Comparison of ENCODE assay signal across 17 cellular contexts in genomic region chr4:153490985-153491483, GRCh38.
A peak's percentile ranks its signal among the peaks of the same experiment; 100 is the strongest.
DNase-seq lines count a peak whose midpoint lies in the region; ATAC-seq and TF ChIP-seq lines count a peak whose summit lies in the region.
"Had no signal": no experiment of that assay in that cellular context is flagged by ENCODE, and none has a peak within 500 bp of the region (broad histone marks: within the 10 kb centered on the region; RNA-seq: fewer than 3 reads in every experiment).

No MANE protein-coding gene starts in this region.

- peaks cover 61 to 71% of the 10 kb centered on the region in 2 donors for H3K4me1 Mint-ChIP-seq in effector memory CD8-positive, alpha-beta T cell (ENCODE audit: low read depth in 2 of 2)

- H4K20me1 ChIP-seq in BLaER1, result peaks cover 100% of the 10 kb centered on the region
- H4K20me1 ChIP-seq in DND-41 (ENCODE audit: insufficient read depth, low read length), result peaks cover 95% of the 10 kb centered on the region

- H2AFZ ChIP-seq in DND-41 (ENCODE audit: low read depth, low read length), result no peak overlapping the region
- H2AFZ ChIP-seq: neural progenitor cell had no signal

- ATAC-seq in DND-41 (ENCODE audit: insufficient read depth, low read depth) (no peak), HG03520 (IDR thresholded peaks at IDR 0.05; ENCODE audit: unreplicated experiment) (no peak)
- ATAC-seq in effector memory CD8-positive, alpha-beta T cell (replicated peaks), result no peak
- ATAC-seq: WTC11 had no signal

- H3K4me1 ChIP-seq in BLaER1, result peaks cover 83% of the 10 kb centered on the region
- H3K4me1 ChIP-seq in DND-41 (ENCODE audit: insufficient read depth, low read length), result peaks cover 69% of the 10 kb centered on the region

- H3K4me2 ChIP-seq in BLaER1 (peak overlapping the region; percentile 86), DND-41 (ENCODE audit: insufficient read depth, low read length) (no peak overlapping the region)

- peak overlapping the region; percentile 91 for H3K27ac ChIP-seq in BLaER1
- H3K27ac ChIP-seq in DND-41 (ENCODE audit: low read length), result peak overlapping the region; percentile 41; the same call in 1 of the 2 replicates
- H3K27ac ChIP-seq in SK-N-MC, result 0 out of 2 replicates have a peak overlapping the region, but pooled peaks have one; percentile 19
- H3K27ac ChIP-seq: esophagus muscularis mucosa, neural progenitor cell, suprapubic skin had no signal

- no peaks in the 10 kb centered on the region for H3K27me3 ChIP-seq in BLaER1
- H3K27me3 ChIP-seq in DND-41 (ENCODE audit: insufficient read depth, low read length, poor library complexity), result no peaks in the 10 kb centered on the region
- H3K27me3 ChIP-seq: esophagus muscularis mucosa, neural progenitor cell, Peyer's patch, suprapubic skin had no signal

- peaks cover 46% of the 10 kb centered on the region for H3K36me3 ChIP-seq in BLaER1
- H3K36me3 ChIP-seq in DND-41 (ENCODE audit: insufficient read depth, low read length), result peaks cover 94% of the 10 kb centered on the region
- no peaks in the 10 kb centered on the region for H3K36me3 ChIP-seq in SK-N-MC (ENCODE audit: insufficient read depth, low read length)
- H3K36me3 ChIP-seq: esophagus muscularis mucosa, neural progenitor cell, Peyer's patch, suprapubic skin had no signal

- H3K9me3 Mint-ChIP-seq in effector memory CD8-positive, alpha-beta T cell, result no peaks in the 10 kb centered on the region
- H3K9me3 Mint-ChIP-seq: dendritic cell treated with granulocyte-macrophage colony-stimulating factor and Interleukin-4, amounts not matched to agents 40 ng/mL and 50 ng/mL, for 4 days; neural progenitor cell; WTC11 had no signal

- peaks cover 36% of the 10 kb centered on the region for H3K36me3 Mint-ChIP-seq in effector memory CD8-positive, alpha-beta T cell (ENCODE audit: insufficient read depth)
- H3K36me3 Mint-ChIP-seq: neural progenitor cell, WTC11 had no signal

- H3K9me3 ChIP-seq in BLaER1 (no peaks in the 10 kb centered on the region), DND-41 (ENCODE audit: insufficient read depth, low read length, severe bottlenecking) (no peaks in the 10 kb centered on the region), SK-N-MC (ENCODE audit: low read depth, low read length) (no peaks in the 10 kb centered on the region)
- H3K9me3 ChIP-seq: esophagus muscularis mucosa, Peyer's patch, suprapubic skin had no signal

- TF ChIP-seq CTCF in DND-41 (IDR thresholded peaks at IDR 0.05; ENCODE audit: borderline replicate concordance, extremely low read depth, low read length, poor library complexity, severe bottlenecking), result no peak

- peak overlapping the region; percentile 2 to 10 for H3K27ac Mint-ChIP-seq in effector memory CD8-positive, alpha-beta T cell
- H3K27ac Mint-ChIP-seq: dendritic cell treated with granulocyte-macrophage colony-stimulating factor and Interleukin-4, amounts not matched to agents 40 ng/mL and 50 ng/mL, for 4 days; neural progenitor cell had no signal

- H3K9ac ChIP-seq in BLaER1 (peak overlapping the region; percentile 85), DND-41 (ENCODE audit: low read depth, low read length) (no peak overlapping the region), SK-N-MC (ENCODE audit: insufficient read length) (no peak overlapping the region)
- H3K9ac ChIP-seq: neural progenitor cell had no signal

- H3K4me3 ChIP-seq in BLaER1 (peak overlapping the region; percentile 70), DND-41 (ENCODE audit: low read depth in 1 of 2, low read length in 2 of 2) (no peak overlapping the region), SK-N-MC (no peak overlapping the region)
- H3K4me3 ChIP-seq: esophagus muscularis mucosa, lung, neural progenitor cell, Peyer's patch, suprapubic skin had no signal

- peaks cover 100% of the 10 kb centered on the region for H3K79me2 ChIP-seq in DND-41 (ENCODE audit: insufficient read depth, low read length)

- DNase-seq in DND-41 (no peak), SK-N-MC (ENCODE audit: low read depth, low spot score) (no peak), NCI-H2107 (lab: John Stamatoyannopoulos, UW) (no peak), cerebellar cortex (ENCODE audit: low spot score) (no peak), LoVo (ENCODE audit: low spot score) (no peak)
- DNase-seq in effector memory CD8-positive, alpha-beta T cell, result no peak
- DNase-seq: AML-193, Peyer's patch, SW 1271 had no signal

- H3K27me3 Mint-ChIP-seq in effector memory CD8-positive, alpha-beta T cell, result no peaks in the 10 kb centered on the region
- H3K27me3 Mint-ChIP-seq: dendritic cell treated with granulocyte-macrophage colony-stimulating factor and Interleukin-4, amounts not matched to agents 40 ng/mL and 50 ng/mL, for 4 days had no signal

- H3K4me3 Mint-ChIP-seq in effector memory CD8-positive, alpha-beta T cell, result peak overlapping the region; percentile 40 to 65
- H3K4me3 Mint-ChIP-seq: dendritic cell treated with granulocyte-macrophage colony-stimulating factor and Interleukin-4, amounts not matched to agents 40 ng/mL and 50 ng/mL, for 4 days; neural progenitor cell; WTC11 had no signal

Comparison
In these comparisons a context has a peak if more than half of its experiments do, and no peak if none do; other contexts are left out.
1. H3K27ac ChIP-seq: peak in every context shown above with its lines; median percentile 91 in BLaER1; 41 in DND-41; 19 in SK-N-MC.